11 cellular contexts compared by ENCODE assay signal in genomic region chr22:45997775-45998637, GRCh38. TPM values are rescaled to one million over a fixed set of nuclear protein-coding genes. Genes with fewer than 3 reads are reported as not detected.
DNase-seq lines count a peak whose midpoint lies in the region; ATAC-seq and TF ChIP-seq lines count a peak whose summit lies in the region.
"Had no signal": no experiment of that assay in that cellular context is flagged by ENCODE, and none has a peak within 500 bp of the region (broad histone marks: within the 10 kb centered on the region; RNA-seq: fewer than 3 reads in every experiment).

No MANE protein-coding gene starts in this region.

- no peaks in the 10 kb centered on the region for H3K79me2 ChIP-seq in GM23338 (replicated peaks; ENCODE audit: insufficient read depth)

- no peak for TF ChIP-seq POLR2A in NB4 (IDR thresholded peaks at IDR 0.05; ENCODE audit: extremely low read depth, insufficient read length)

- H3K27me3 ChIP-seq in colonic mucosa (no peaks in the 10 kb centered on the region), GM23338 (ENCODE audit: insufficient read depth) (no peaks in the 10 kb centered on the region)
- no peaks in the 10 kb centered on the region for H3K27me3 ChIP-seq in naive thymus-derived CD4-positive, alpha-beta T cell (ENCODE audit: control insufficient read depth in 2 of 2, insufficient read depth in 2 of 2, low read length in 2 of 2)

- H3K4me1 ChIP-seq in colonic mucosa (peaks cover 11% of the 10 kb centered on the region), GM23338 (ENCODE audit: insufficient read depth) (no peaks in the 10 kb centered on the region)
- peaks cover 0 to 6% of the 10 kb centered on the region in 2 donors for H3K4me1 ChIP-seq in naive thymus-derived CD4-positive, alpha-beta T cell (ENCODE audit: control insufficient read depth in 2 of 2, insufficient read depth in 2 of 2, low read length in 2 of 2)

- peaks cover 0 to 6% (median 4%) of the 10 kb centered on the region in 5 donors for H3K27me3 Mint-ChIP-seq in naive thymus-derived CD4-positive, alpha-beta T cell
- H3K27me3 Mint-ChIP-seq in GM23338 (ENCODE audit: insufficient read depth, low read depth, poor library complexity), result peaks cover 6% of the 10 kb centered on the region

- ATAC-seq in naive thymus-derived CD4-positive, alpha-beta T cell, result peak; percentile 18
- no peak for ATAC-seq in GM23338

- H3K9me3 ChIP-seq in colonic mucosa, result no peaks in the 10 kb centered on the region
- H3K9me3 ChIP-seq in naive thymus-derived CD4-positive, alpha-beta T cell (ENCODE audit: control insufficient read depth in 2 of 3, low read length in 3 of 3), result no peaks in the 10 kb centered on the region

- TF ChIP-seq CTCF in AG10803 (conservative IDR thresholded peaks at IDR 0.05; ENCODE audit: low read length) (no peak), NB4 (IDR thresholded peaks at IDR 0.05; ENCODE audit: low read depth, low read length) (no peak), colonic mucosa (IDR thresholded peaks at IDR 0.05) (no peak), GM23338 (conservative IDR thresholded peaks at IDR 0.05; ENCODE audit: low read depth in 2 of 2) (no peak)

- H3K9me2 ChIP-seq in GM23338 (ENCODE audit: insufficient read depth), result no peaks in the 10 kb centered on the region; the same call in 1 of the 2 replicates

- intact Hi-C loops in colonic mucosa (cut with DNase I), result no loop called here
- intact Hi-C loops in naive thymus-derived CD4-positive, alpha-beta T cell (cut with micrococcal nuclease), result loop anchor here in 1 of 2 donors (5.0 kb wide), 1 partner anchor 39 kb away; no protein-coding TSS in a partner anchor

- H3F3A ChIP-seq in GM23338 (replicated peaks; ENCODE audit: low read depth), result no peaks in the 10 kb centered on the region

- no peaks in the 10 kb centered on the region for H4K20me1 ChIP-seq in GM23338 (replicated peaks; ENCODE audit: insufficient read depth)

- CTCF ChIA-PET in naive thymus-derived CD4-positive, alpha-beta T cell (lab: Charles Lee), result interaction anchor here (1.3 to 1.4 kb wide), 2 partner anchors 8 to 119 kb away, joined by 7 to 8 read pairs; no protein-coding TSS in a partner anchor

- H3K4me3 Mint-ChIP-seq in naive thymus-derived CD4-positive, alpha-beta T cell, result no peak overlapping the region
- no peak overlapping the region for H3K4me3 Mint-ChIP-seq in GM23338
- H3K4me3 Mint-ChIP-seq: CD8-positive, alpha-beta T cell; WTC11 had no signal

- H3K4me1 Mint-ChIP-seq in naive thymus-derived CD4-positive, alpha-beta T cell, result peaks cover 0 to 13% (median 3%) of the 10 kb centered on the region in 7 donors
- H3K4me1 Mint-ChIP-seq in GM23338, result peaks cover 2% of the 10 kb centered on the region; the same call in 1 of the 3 replicates

- no peak overlapping the region for H2AFZ ChIP-seq in GM23338

- H3K36me3 Mint-ChIP-seq in naive thymus-derived CD4-positive, alpha-beta T cell, result no peaks in the 10 kb centered on the region
- H3K36me3 Mint-ChIP-seq in GM23338 (ENCODE audit: low read depth), result no peaks in the 10 kb centered on the region; the same call in 2 of the 3 replicates
- H3K36me3 Mint-ChIP-seq: CD8-positive, alpha-beta T cell; WTC11 had no signal

- H3K27ac ChIP-seq in colonic mucosa (peak overlapping the region; percentile 69), GM23338 (ENCODE audit: low read depth) (no peak overlapping the region)
- no peak overlapping the region for H3K27ac ChIP-seq in naive thymus-derived CD4-positive, alpha-beta T cell (ENCODE audit: low read depth, low read length)

- no peak overlapping the region for H3K4me2 ChIP-seq in GM23338

- POLR2A ChIA-PET in naive thymus-derived CD4-positive, alpha-beta T cell (lab: Charles Lee), result no interaction called here

- DNase-seq in AG10803 (ENCODE audit: low read depth) (no peak), NB4 (ENCODE audit: low read depth) (no peak), colonic mucosa (no peak), UCSD-AML1 (lab: John Stamatoyannopoulos, UW; ENCODE audit: unreplicated experiment) (no peak), GM23338 (ENCODE audit: low spot score) (no peak)
- DNase-seq in naive thymus-derived CD4-positive, alpha-beta T cell, result no peak
- DNase-seq in activated T-cell treated with anti-CD3 and anti-CD28 coated beads, Interleukin-2, amount 50 U/mL, for 48 hours, result no peak
- DNase-seq in activated T-cell treated with anti-CD3 and anti-CD28 coated beads, Interleukin-2, amount 50 U/mL, for 1 hour, result no peak

- H3K4me3 ChIP-seq in AG10803 (ENCODE audit: low read length), result peak overlapping the region; percentile 34
- H3K4me3 ChIP-seq in NB4 (ENCODE audit: low read depth, low read length), result peak overlapping the region; percentile 7
- no peak overlapping the region for H3K4me3 ChIP-seq in colonic mucosa
- H3K4me3 ChIP-seq in naive thymus-derived CD4-positive, alpha-beta T cell (ENCODE audit: low read length), result no peak overlapping the region
- H3K4me3 ChIP-seq in GM23338, result no peak overlapping the region

- H3K9me3 Mint-ChIP-seq in naive thymus-derived CD4-positive, alpha-beta T cell, result no peaks in the 10 kb centered on the region
- H3K9me3 Mint-ChIP-seq in GM23338, result peaks cover 2% of the 10 kb centered on the region; the same call in 2 of the 3 replicates
- H3K9me3 Mint-ChIP-seq: CD8-positive, alpha-beta T cell had no signal

- H3K36me3 ChIP-seq in colonic mucosa, result no peaks in the 10 kb centered on the region
- H3K36me3 ChIP-seq in naive thymus-derived CD4-positive, alpha-beta T cell (ENCODE audit: control insufficient read depth in 2 of 3, insufficient read depth in 3 of 3, low read length in 3 of 3), result no peaks in the 10 kb centered on the region
- H3K36me3 ChIP-seq in GM23338 (ENCODE audit: insufficient read depth), result no peaks in the 10 kb centered on the region

- H3K9ac ChIP-seq in colonic mucosa (ENCODE audit: low read depth in 2 of 2, low read length in 2 of 2), result peak overlapping the region; percentile 1 to 18

- H3K27ac Mint-ChIP-seq in naive thymus-derived CD4-positive, alpha-beta T cell, result no peak overlapping the region
- H3K27ac Mint-ChIP-seq in GM23338, result no peak overlapping the region
- H3K27ac Mint-ChIP-seq: CD8-positive, alpha-beta T cell; WTC11 had no signal

TF ChIP-seq in GM23338, 12 proteins besides CTCF, POLR2A, EP300 and RAD21 (continues in another document):
- TF ChIP-seq EZH2phosphoT487 (IDR thresholded peaks at IDR 0.05; ENCODE audit: unreplicated experiment), result no peak
- TF ChIP-seq JUNB (IDR thresholded peaks at IDR 0.05; ENCODE audit: unreplicated experiment), result no peak
- TF ChIP-seq POLR2AphosphoS5 (IDR thresholded peaks at IDR 0.05; ENCODE audit: low read depth), result no peak

RNA-seq across cellular contexts. Expression of gene WNT7B, which starts 21.0 kb away (rescaled TPM):
- under 1 TPM in 1 of 2 donors, not detected in 1; 0.12 TPM for total RNA-seq in colonic mucosa
- not detected for total RNA-seq in naive thymus-derived CD4-positive, alpha-beta T cell
- not detected for polyA plus RNA-seq in naive thymus-derived CD4-positive, alpha-beta T cell
- 0.10 and 3.0 TPM in 2 replicates for total RNA-seq in GM23338 (2014; rRNA removed; shearing (Covaris generic))
- polyA plus RNA-seq in GM23338 (2016; fragmentation: Nextera tagmentation; extraction: Ambion mirVana), result 0.17 TPM in 1 of 2 replicates, not detected in the other
- total RNA-seq: aorta; CD8-positive, alpha-beta T cell had no signal
- polyA plus RNA-seq: aorta had no signal

Comparison
In these comparisons a context has a peak if more than half of its experiments do, and no peak if none do; other contexts are left out.
1. H3K4me3 ChIP-seq: peak in AG10803 (single experiment) and NB4 (single experiment); none in colonic mucosa (single experiment), naive thymus-derived CD4-positive, alpha-beta T cell (single experiment) and GM23338 (single experiment).